In the genomic region with DNA sequence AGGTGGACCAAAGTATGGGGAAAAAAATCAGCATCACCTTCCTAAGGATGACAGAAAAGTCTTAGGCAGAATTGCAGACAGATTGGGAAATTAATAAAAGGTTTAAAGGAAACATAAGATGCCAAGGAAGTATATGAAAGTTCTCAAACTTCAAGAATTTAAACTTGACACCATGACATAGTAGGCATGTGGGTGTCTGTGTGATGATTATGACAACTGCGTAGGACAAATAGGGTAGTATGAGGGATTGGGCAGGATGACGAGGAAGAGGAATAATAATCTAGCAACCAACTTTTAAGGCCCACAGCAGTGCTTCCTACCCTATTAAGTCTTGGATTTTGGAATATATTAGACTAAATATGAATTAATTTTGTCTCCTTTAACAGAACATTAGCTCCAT, we compare ENCODE assay signal across 25 cellular contexts. TPM values are rescaled to one million over a fixed set of nuclear protein-coding genes. Genes with fewer than 3 reads are reported as not detected.
DNase-seq lines count a peak whose midpoint lies in the region; ATAC-seq, FAIRE-seq and TF ChIP-seq lines count a peak whose summit lies in the region.
"Had no signal": no experiment of that assay in that cellular context is flagged by ENCODE, and none has a peak within 500 bp of the region (broad histone marks: within the 10 kb centered on the region; RNA-seq: fewer than 3 reads in every experiment).

No MANE protein-coding gene starts in this region.

- CTCF ChIA-PET in endothelial cell of umbilical vein (lab: Charles Lee), result interaction anchor here (0.8 to 1.3 kb wide), 4 partner anchors 9 to 193 kb away, joined by 3 read pairs; partner anchors contain the start of gene ZNF436

- FAIRE-seq in endothelial cell of umbilical vein (lab: Jason Lieb, UNC), result no peak
- FAIRE-seq: A204.1, GM12891, GM18507 had no signal

- TF ChIP-seq POLR2A in endothelial cell of umbilical vein (IDR thresholded peaks at IDR 0.05; ENCODE audit: low read depth, low read length), result no peak

- H3K9ac ChIP-seq in SK-N-MC (ENCODE audit: insufficient read length) (no peak overlapping the region), endothelial cell of umbilical vein (replicated peaks; ENCODE audit: extremely low read depth, insufficient read depth, low read length) (peak overlapping the region; percentile 66)
- H3K9ac ChIP-seq: BLaER1 treated with 17β-estradiol and CSF1 and Interleukin-3, amounts not matched to agents 10 nM and 100 nM had no signal

- peaks cover 55% of the 10 kb centered on the region for H3K4me1 ChIP-seq in endothelial cell of umbilical vein (ENCODE audit: control insufficient read depth, extremely low read depth, insufficient read depth, low read length)
- H3K4me1 ChIP-seq: BE2C had no signal

- H3K27ac Mint-ChIP-seq in T-helper 2 cell treated with Interferon-gamma antibody and Interleukin-4, amounts not matched to agents 5 μg/mL and 100 μg/mL, for 36 hours, result peak overlapping the region; percentile 11
- H3K27ac Mint-ChIP-seq: CD14-positive monocyte, GM23338, H9 had no signal

- DNase-seq in T-helper 2 cell treated with Interferon-gamma antibody and Interleukin-4, amounts not matched to agents 5 μg/mL and 100 μg/mL, for 36 hours (ENCODE audit: low spot score), result no peak
- DNase-seq in T-helper 2 cell, result no peak
- DNase-seq in SK-N-MC (ENCODE audit: low read depth, low spot score), result no peak
- DNase-seq in endothelial cell of umbilical vein (ENCODE audit: low read depth, low spot score), result peak; percentile 54
- DNase-seq in putamen (ENCODE audit: low spot score), result peak; percentile 70
- no peak for DNase-seq in AG08395 (ENCODE audit: low spot score)
- no peak for DNase-seq in SW 1271 (lab: John Stamatoyannopoulos, UW)
- DNase-seq: AML-193; BE2C; Calu3; CD4-positive, alpha-beta memory T cell; COR-L47; DMS53; DMS79 treated with DMSO at 0.1 percent for 48 hours; GF-D8; H9 had no signal

- H3K9me1 ChIP-seq in endothelial cell of umbilical vein (replicated peaks; ENCODE audit: control insufficient read depth, extremely low read depth, insufficient read depth, low read length), result no peaks in the 10 kb centered on the region

- no peaks in the 10 kb centered on the region for H3K9me3 Mint-ChIP-seq in T-helper 2 cell treated with Interferon-gamma antibody and Interleukin-4, amounts not matched to agents 5 μg/mL and 100 μg/mL, for 36 hours
- H3K9me3 Mint-ChIP-seq: CD14-positive monocyte; CD4-positive, alpha-beta memory T cell; GM23338; H9 had no signal

- H3K27me3 Mint-ChIP-seq in T-helper 2 cell treated with Interferon-gamma antibody and Interleukin-4, amounts not matched to agents 5 μg/mL and 100 μg/mL, for 36 hours (ENCODE audit: low read depth), result no peaks in the 10 kb centered on the region
- H3K27me3 Mint-ChIP-seq: CD4-positive, alpha-beta memory T cell had no signal

- TF ChIP-seq CTCF in endothelial cell of umbilical vein (IDR thresholded peaks at IDR 0.05; ENCODE audit: extremely low read depth in 1 of 2, insufficient read depth in 1 of 2, low read depth in 1 of 2, low read length in 2 of 2), result no peak

- H3K36me3 ChIP-seq in SK-N-MC (ENCODE audit: insufficient read depth, low read length) (peaks cover 71% of the 10 kb centered on the region), endothelial cell of umbilical vein (ENCODE audit: control insufficient read depth in 2 of 2, extremely low read depth in 1 of 2, insufficient read depth in 2 of 2, low read length in 2 of 2) (peaks cover 2 to 3% of the 10 kb centered on the region in 2 experiments)
- H3K36me3 ChIP-seq: BE2C had no signal

- no peak overlapping the region for H3K4me3 Mint-ChIP-seq in T-helper 2 cell treated with Interferon-gamma antibody and Interleukin-4, amounts not matched to agents 5 μg/mL and 100 μg/mL, for 36 hours
- H3K4me3 Mint-ChIP-seq: CD14-positive monocyte; CD4-positive, alpha-beta memory T cell; GM23338; H9 had no signal

- no peaks in the 10 kb centered on the region for H3K27me3 ChIP-seq in endothelial cell of umbilical vein (ENCODE audit: control insufficient read depth in 2 of 2, insufficient read depth in 2 of 2, low read length in 2 of 2)
- H3K27me3 ChIP-seq: BE2C; BLaER1 treated with 17β-estradiol and CSF1 and Interleukin-3, amounts not matched to agents 10 nM and 100 nM had no signal

- intact Hi-C loops in endothelial cell of umbilical vein (cut with micrococcal nuclease), result loop anchor here (1.0 kb wide), 1 partner anchor 112 kb away; no protein-coding TSS in a partner anchor

- H2AFZ ChIP-seq in endothelial cell of umbilical vein (ENCODE audit: low read depth, low read length), result no peak overlapping the region
- H2AFZ ChIP-seq: GM23338 had no signal

- peaks cover 1% of the 10 kb centered on the region for H3K4me1 Mint-ChIP-seq in T-helper 2 cell treated with Interferon-gamma antibody and Interleukin-4, amounts not matched to agents 5 μg/mL and 100 μg/mL, for 36 hours (ENCODE audit: low read depth)
- H3K4me1 Mint-ChIP-seq: CD4-positive, alpha-beta memory T cell; GM23338; H9 had no signal

- BruUV-seq in endothelial cell of umbilical vein (replicated peaks; lab: Mats Ljungman, UMichigan), result no TSS peak

- H3K4me2 ChIP-seq in endothelial cell of umbilical vein (ENCODE audit: insufficient read depth, low read length), result peak overlapping the region; percentile 68
- H3K4me2 ChIP-seq: BLaER1 treated with 17β-estradiol and CSF1 and Interleukin-3, amounts not matched to agents 10 nM and 100 nM; GM23338 had no signal

- H3K79me2 ChIP-seq in endothelial cell of umbilical vein (ENCODE audit: control insufficient read depth, insufficient read depth, low read length), result peaks cover 3% of the 10 kb centered on the region

- dilution Hi-C loops in endothelial cell of umbilical vein (cut with MboI; ENCODE audit: extremely low pct_ligation_motif_present, low sequenced_read_pairs), result no loop called here

- H4K20me1 ChIP-seq in endothelial cell of umbilical vein (replicated peaks; ENCODE audit: control insufficient read depth, extremely low read depth, insufficient read depth, low read length), result no peaks in the 10 kb centered on the region

- ATAC-seq in HG03457 (IDR thresholded peaks at IDR 0.05; ENCODE audit: unreplicated experiment), result no peak
- ATAC-seq: GM23338, HCT116 had no signal

- H3K9me3 ChIP-seq in SK-N-MC (ENCODE audit: low read depth, low read length) (no peaks in the 10 kb centered on the region), endothelial cell of umbilical vein (replicated peaks; ENCODE audit: control insufficient read depth, insufficient read depth, low read length) (no peaks in the 10 kb centered on the region)
- H3K9me3 ChIP-seq: BE2C; BLaER1 treated with 17β-estradiol and CSF1 and Interleukin-3, amounts not matched to agents 10 nM and 100 nM had no signal

- POLR2A ChIA-PET in endothelial cell of umbilical vein (lab: Charles Lee), result no interaction called here

- peaks cover 23% of the 10 kb centered on the region for H3K36me3 Mint-ChIP-seq in T-helper 2 cell treated with Interferon-gamma antibody and Interleukin-4, amounts not matched to agents 5 μg/mL and 100 μg/mL, for 36 hours (ENCODE audit: low read depth)

- no peak overlapping the region for H3K4me3 ChIP-seq in SK-N-MC
- peak overlapping the region in 1 of 3 experiments; percentile 4 for H3K4me3 ChIP-seq in endothelial cell of umbilical vein (replicated peaks in 1 of 3; ENCODE audit: insufficient read depth in 1 of 3, low read depth in 1 of 3, low read length in 3 of 3)
- H3K4me3 ChIP-seq: BLaER1 treated with 17β-estradiol and CSF1 and Interleukin-3, amounts not matched to agents 10 nM and 100 nM; GM23338 had no signal

- H3K27ac ChIP-seq in SK-N-MC (0 out of 2 replicates have a peak overlapping the region, but pooled peaks have one; percentile 33), endothelial cell of umbilical vein (ENCODE audit: insufficient read depth, low read depth, low read length) (peak overlapping the region; percentile 92)
- H3K27ac ChIP-seq: 22Rv1; BLaER1 treated with 17β-estradiol and CSF1 and Interleukin-3, amounts not matched to agents 10 nM and 100 nM had no signal

TF ChIP-seq in endothelial cell of umbilical vein, 7 proteins besides CTCF, POLR2A, EP300 and RAD21:
- TF ChIP-seq POLR2AphosphoS5 (IDR thresholded peaks at IDR 0.05; ENCODE audit: insufficient read depth, low read depth, low read length) (no peak), FOS (IDR thresholded peaks at IDR 0.05; ENCODE audit: borderline replicate concordance, insufficient read depth, low read length) (no peak), MYC (IDR thresholded peaks at IDR 0.05; ENCODE audit: low read depth, low read length) (no peak), EZH2 (IDR thresholded peaks at IDR 0.05; ENCODE audit: borderline replicate concordance, low read depth, low read length, severe bottlenecking) (no peak), GATA2 (IDR thresholded peaks at IDR 0.05; ENCODE audit: insufficient read depth, insufficient read length, low read depth, low read length) (no peak), JUN (IDR thresholded peaks at IDR 0.05; ENCODE audit: borderline replicate concordance, insufficient read depth, insufficient read length, low read depth) (no peak)
- TF ChIP-seq, protein P1, sequence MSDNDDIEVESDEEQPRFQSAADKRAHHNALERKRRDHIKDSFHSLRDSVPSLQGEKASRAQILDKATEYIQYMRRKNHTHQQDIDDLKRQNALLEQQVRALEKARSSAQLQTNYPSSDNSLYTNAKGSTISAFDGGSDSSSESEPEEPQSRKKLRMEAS (IDR thresholded peaks at IDR 0.05; ENCODE audit: insufficient read depth, insufficient read length), result no peak

RNA-seq across cellular contexts. Expression of gene HNRNPR, which starts 52.4 kb away (rescaled TPM):
- 165 and 171 TPM in 2 replicates for total RNA-seq in endothelial cell of umbilical vein
- 67.6 and 111 TPM in 2 replicates for polyA plus RNA-seq in endothelial cell of umbilical vein
- 112 and 114 TPM in 2 replicates for polyA plus RNA-seq in endothelial cell of umbilical vein (2011; cell fraction: cytosol; rRNA removed)
- 62.0 and 118 TPM in 2 replicates for polyA plus RNA-seq in endothelial cell of umbilical vein (2011; cell fraction: nucleus; rRNA removed)
- polyA plus RNA-seq in endothelial cell of umbilical vein (2012), result 120 and 179 TPM in 2 replicates
- polyA minus RNA-seq in endothelial cell of umbilical vein, result 137 and 153 TPM in 2 replicates
- polyA minus RNA-seq in endothelial cell of umbilical vein (2011; cell fraction: cytosol; rRNA and poly(A)+ RNA removed), result 92.5 TPM
- 84.0 and 91.4 TPM in 2 replicates for polyA minus RNA-seq in endothelial cell of umbilical vein (2011; cell fraction: nucleus; rRNA and poly(A)+ RNA removed)

Comparison
In these comparisons a context has a peak if more than half of its experiments do, and no peak if none do; other contexts are left out.
1. DNase-seq: peak in endothelial cell of umbilical vein (single experiment) and putamen (single experiment); none in T-helper 2 cell treated with Interferon-gamma antibody and Interleukin-4, amounts not matched to agents 5 μg/mL and 100 μg/mL, for 36 hours (single experiment), T-helper 2 cell (0 of 5), SK-N-MC (single experiment), AG08395 (single experiment) and SW 1271 (0 of 2).